Comparison of ENCODE assay signal across 8 cellular contexts in genomic region chr15:50353999-50354837, GRCh38. TPM values are rescaled to one million over a fixed set of nuclear protein-coding genes. Genes with fewer than 3 reads are reported as not detected.
A peak's percentile ranks its signal among the peaks of the same experiment; 100 is the strongest.
DNase-seq lines count a peak whose midpoint lies in the region; ATAC-seq lines count a peak whose summit lies in the region.

No MANE protein-coding gene starts in this region.

- peak overlapping the region; percentile 95 for H3K4me3 ChIP-seq in effector memory CD4-positive, alpha-beta T cell (ENCODE audit: insufficient read depth, low read depth, low read length, poor library complexity, severe bottlenecking)
- H3K4me3 ChIP-seq in mesenchymal stem cell (ENCODE audit: insufficient read depth in 1 of 2, low read depth in 1 of 2, low read length in 2 of 2), result peak overlapping the region; percentile 82 to 99

- peak overlapping the region; percentile 100 for H2BK15ac ChIP-seq in mesenchymal stem cell (ENCODE audit: low read depth, poor library complexity, severe bottlenecking)

- peak overlapping the region; percentile 99 for H2BK5ac ChIP-seq in mesenchymal stem cell (ENCODE audit: low read depth, low read length, poor library complexity, severe bottlenecking)

- DNase-seq in NCI-H510A treated with DMSO at 0.1 percent for 48 hours (lab: John Stamatoyannopoulos, UW) (peak; percentile 21), NCI-H510A (lab: John Stamatoyannopoulos, UW) (no peak), NCI-H460 (ENCODE audit: extremely low read depth, low read depth) (peak; percentile 54), mesenchymal stem cell (peak; percentile 96)
- peak; percentile 25 for DNase-seq in activated CD8-positive, alpha-beta memory T cell treated with anti-CD3 and anti-CD28 coated beads for 4 hours (ENCODE audit: low read depth in 2 of 2)
- DNase-seq in effector memory CD4-positive, alpha-beta T cell, result peak; percentile 18 to 36 (median 19)
- DNase-seq in stimulated activated CD8-positive, alpha-beta memory T cell treated with anti-CD3 and anti-CD28 coated beads, Interleukin-12 subunit alpha, Interleukin-12 subunit beta, amount 100 ng/mL, for 4 hours (ENCODE audit: low read depth), result peak; percentile 33

- peak overlapping the region; percentile 80 for H2AK5ac ChIP-seq in mesenchymal stem cell (ENCODE audit: low read length, severe bottlenecking)

- peak; percentile 28 for ATAC-seq in HG02884 (IDR thresholded peaks at IDR 0.05; ENCODE audit: unreplicated experiment)

- peak overlapping the region; percentile 62 for H2AFZ ChIP-seq in mesenchymal stem cell (ENCODE audit: low read depth, low read length)

- peak overlapping the region; percentile 65 for H3K4me2 ChIP-seq in mesenchymal stem cell (ENCODE audit: low read length, poor library complexity, severe bottlenecking)

- H4K91ac ChIP-seq in mesenchymal stem cell (ENCODE audit: low read length), result peak overlapping the region; percentile 100

- H2BK12ac ChIP-seq in mesenchymal stem cell (ENCODE audit: low read length in 2 of 2), result peak overlapping the region in 1 of 2 experiments; percentile 67

- WGBS in mesenchymal stem cell, result under 1% methylated on average over 67 of the region's 77 CpGs

- H3K9me3 ChIP-seq in effector memory CD4-positive, alpha-beta T cell (ENCODE audit: control insufficient read depth, low read length), result no peaks in the 10 kb centered on the region
- no peaks in the 10 kb centered on the region for H3K9me3 ChIP-seq in mesenchymal stem cell (ENCODE audit: control insufficient read depth, low read length)

- H3K27ac ChIP-seq in effector memory CD4-positive, alpha-beta T cell (ENCODE audit: insufficient read depth, low read length, poor library complexity, severe bottlenecking), result peak overlapping the region; percentile 97
- peak overlapping the region; percentile 100 for H3K27ac ChIP-seq in mesenchymal stem cell (ENCODE audit: low read length, poor library complexity, severe bottlenecking)

- H3K9ac ChIP-seq in mesenchymal stem cell (ENCODE audit: low read length), result peak overlapping the region; percentile 98

- H3K23ac ChIP-seq in mesenchymal stem cell (ENCODE audit: low read length in 2 of 2), result peak overlapping the region; percentile 75 to 96

- peak overlapping the region; percentile 99 to 100 for H3K18ac ChIP-seq in mesenchymal stem cell (ENCODE audit: low read depth in 1 of 2, low read length in 2 of 2)

- no peaks in the 10 kb centered on the region for H3K27me3 ChIP-seq in effector memory CD4-positive, alpha-beta T cell (replicated peaks; ENCODE audit: control insufficient read depth, insufficient read depth, low read length, poor library complexity, severe bottlenecking)
- H3K27me3 ChIP-seq in mesenchymal stem cell (ENCODE audit: control insufficient read depth in 1 of 2, insufficient read depth in 1 of 2, low read length in 2 of 2), result no peaks in the 10 kb centered on the region

- H3K4ac ChIP-seq in mesenchymal stem cell (ENCODE audit: low read depth in 1 of 2, low read length in 2 of 2), result peak overlapping the region; percentile 98 to 99

- H3K14ac ChIP-seq in mesenchymal stem cell (ENCODE audit: low read length in 2 of 2), result peak overlapping the region; percentile 79 to 99

- H3K36me3 ChIP-seq in effector memory CD4-positive, alpha-beta T cell (ENCODE audit: control insufficient read depth, insufficient read depth, low read length), result no peaks in the 10 kb centered on the region
- H3K36me3 ChIP-seq in mesenchymal stem cell (ENCODE audit: control insufficient read depth in 1 of 2, insufficient read depth in 2 of 2, low read depth in 1 of 2, low read length in 2 of 2), result peaks cover under 1 to 22% of the 10 kb centered on the region in 2 experiments

- H4K8ac ChIP-seq in mesenchymal stem cell (ENCODE audit: low read length), result peak overlapping the region; percentile 100

- peaks cover 3% of the 10 kb centered on the region for H3K79me1 ChIP-seq in mesenchymal stem cell (replicated peaks; ENCODE audit: low read length, poor library complexity, severe bottlenecking)

- H2BK120ac ChIP-seq in mesenchymal stem cell (ENCODE audit: low read depth, low read length), result peak overlapping the region; percentile 97

- H3K4me1 ChIP-seq in effector memory CD4-positive, alpha-beta T cell (ENCODE audit: control insufficient read depth, insufficient read depth, low read length, poor library complexity, severe bottlenecking), result peaks cover 45% of the 10 kb centered on the region
- H3K4me1 ChIP-seq in mesenchymal stem cell (ENCODE audit: control insufficient read depth, insufficient read depth, low read depth, low read length), result peaks cover 6% of the 10 kb centered on the region

RNA-seq across cellular contexts. Expression of gene GABPB1, which starts 0.8 kb away (rescaled TPM):
- 68.2 and 71.1 TPM in 2 replicates for total RNA-seq in NCI-H460 (2014; rRNA removed; shearing (Covaris generic))
- 31.7 and 53.8 TPM in 2 replicates for polyA plus RNA-seq in NCI-H460 (2014; cell fraction: nucleus; rRNA removed)
- polyA plus RNA-seq in mesenchymal stem cell (2013, experiment 1 of 2), result 13.3 TPM
- polyA plus RNA-seq in mesenchymal stem cell (2013, experiment 2 of 2), result 13.4 TPM
